Comparison of ENCODE assay signal across 8 cellular contexts in the genomic region with DNA sequence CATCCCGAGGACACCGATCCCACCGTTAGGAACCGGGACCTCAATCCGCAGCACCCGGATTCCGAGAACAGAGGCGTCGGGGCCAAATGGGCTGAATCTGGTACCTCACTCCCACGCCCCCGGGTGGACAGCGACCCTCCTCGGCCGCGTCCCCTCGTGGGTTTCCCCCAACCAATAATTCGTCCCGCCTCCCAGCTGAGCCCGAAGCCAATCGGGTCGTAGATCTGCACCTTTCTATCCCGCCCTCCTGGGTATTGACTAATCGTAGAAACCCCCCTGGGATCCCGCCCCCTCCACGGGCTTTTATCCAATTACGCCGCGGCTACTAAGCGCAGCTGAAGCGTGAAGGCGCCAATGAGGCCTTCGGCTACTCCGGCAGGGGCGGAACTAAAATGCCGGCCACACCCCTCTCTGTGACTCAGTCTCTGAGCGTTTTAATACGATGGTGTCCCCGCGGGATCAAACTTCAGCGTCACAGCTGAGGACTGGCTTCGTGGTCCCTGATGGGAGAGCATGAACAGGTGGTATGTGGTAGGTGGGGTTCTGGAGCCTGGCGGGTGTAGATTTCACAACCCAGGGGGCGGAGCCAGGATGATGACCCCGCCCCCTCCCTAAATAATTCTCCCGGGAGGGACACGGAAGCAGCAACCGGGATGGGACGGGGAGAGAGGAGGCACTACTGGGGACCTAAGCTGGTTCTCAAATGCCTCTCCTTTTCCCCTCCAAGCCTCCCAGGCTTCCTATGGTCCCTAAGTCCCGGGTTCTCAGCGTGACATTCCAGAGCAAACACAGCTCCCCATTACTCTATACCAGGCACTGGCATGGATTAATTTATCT. TPM values are rescaled to one million over a fixed set of nuclear protein-coding genes. Genes with fewer than 3 reads are reported as not detected.
A peak's percentile ranks its signal among the peaks of the same experiment; 100 is the strongest.
DNase-seq lines count a peak whose midpoint lies in the region; ATAC-seq, FAIRE-seq and TF ChIP-seq lines count a peak whose summit lies in the region.

Gene CCDC159 (plus strand): TSS at position 416 of the 837 bp plus-strand sequence. CDS start 88 bp downstream, at position 504.
Gene TMEM205 (minus strand): TSS at position 165 of the 837 bp plus-strand sequence. CDS start 649 bp downstream, outside the sequence.

- TF ChIP-seq POLR2A in HepG2 (IDR thresholded peaks at IDR 0.05; ENCODE audit: insufficient read depth in 1 of 2, low read depth in 2 of 2, low read length in 2 of 2) = peak in 1 of 2 experiments; percentile 57; a peak in 1 of 4 replicates

- CTCF ChIA-PET in HepG2 (lab: Yijun Ruan, JAX; ENCODE audit: low intra/inter-chr PET ratio, low total read pairs) = no interaction called here

- H3K4me1 ChIP-seq in CD4-positive, CD25-positive, alpha-beta regulatory T cell (ENCODE audit: control insufficient read depth, insufficient read depth, low read length, poor library complexity, severe bottlenecking) = peaks cover 21% of the 10 kb centered on the region
- H3K4me1 ChIP-seq in HepG2 (ENCODE audit: insufficient read depth, low read length) = peaks cover 37% of the 10 kb centered on the region

- H2AFZ ChIP-seq in HepG2 (ENCODE audit: low read length) = peak within 1 kb of the TSS; percentile 15

- FAIRE-seq in HepG2 (lab: Jason Lieb, UNC) = peak; percentile 95

- peak within 1 kb of the TSS; percentile 71 for H3K9ac ChIP-seq in HepG2 (ENCODE audit: insufficient read depth, low read depth, low read length)

- TF ChIP-seq CTCF in HepG2 (CRISPR knock-in tag; IDR thresholded peaks at IDR 0.05) = peak; percentile 58

- peaks cover 2% of the 10 kb centered on the region for H3K36me3 ChIP-seq in CD4-positive, CD25-positive, alpha-beta regulatory T cell (ENCODE audit: control insufficient read depth, insufficient read depth, low read length)
- H3K36me3 ChIP-seq in HepG2 (replicated peaks in 1 of 2; ENCODE audit: control insufficient read depth in 1 of 2, insufficient read depth in 2 of 2, low read length in 2 of 2) = no peaks in the 10 kb centered on the region

- no TSS peak for BruUV-seq in HepG2 (replicated peaks; lab: Mats Ljungman, UMichigan)

- intact Hi-C loops in HepG2 (cut with micrococcal nuclease; ENCODE audit: unreplicated experiment) = no loop called here

- H3K4me3 Mint-ChIP-seq in CD4-positive, CD25-positive, alpha-beta regulatory T cell = peak within 1 kb of the TSS; percentile 91 to 99 (median 99)

- peak within 1 kb of the TSS; percentile 91 to 98 (median 95) for H3K27ac Mint-ChIP-seq in CD4-positive, CD25-positive, alpha-beta regulatory T cell

- peaks cover 8% of the 10 kb centered on the region for H3K36me3 Mint-ChIP-seq in CD4-positive, CD25-positive, alpha-beta regulatory T cell

- POLR2A ChIA-PET in HepG2 (lab: Yijun Ruan, JAX) = interaction anchor here (0.8 to 4.8 kb wide), 11 partner anchors 9 to 203 kb away, joined by 3 to 68 read pairs (median 4); partner anchors contain the start of genes ODAD3, PRKCSH and SWSAP1

- H3K9me3 ChIP-seq in CD4-positive, CD25-positive, alpha-beta regulatory T cell (ENCODE audit: control insufficient read depth in 2 of 2, low read length in 2 of 2) = peaks cover 0 to 3% of the 10 kb centered on the region in 2 experiments
- no peaks in the 10 kb centered on the region for H3K9me3 ChIP-seq in HepG2 (ENCODE audit: low read length)

- peak within 1 kb of the TSS; percentile 84 for H3K27ac ChIP-seq in CD4-positive, CD25-positive, alpha-beta regulatory T cell (ENCODE audit: insufficient read depth, low read length, poor library complexity, severe bottlenecking)
- H3K27ac ChIP-seq in HepG2 (ENCODE audit: extremely low read length, insufficient read depth, low read length) = peak within 1 kb of the TSS; percentile 32

- no peaks in the 10 kb centered on the region for H3K27me3 ChIP-seq in CD4-positive, CD25-positive, alpha-beta regulatory T cell (ENCODE audit: control insufficient read depth, insufficient read depth, low read length)
- no peaks in the 10 kb centered on the region for H3K27me3 ChIP-seq in HepG2 (ENCODE audit: control insufficient read depth in 1 of 2, insufficient read depth in 2 of 2, low read length in 2 of 2)

- WGBS in HepG2 (ENCODE audit: low lambda C conversion rate) = 0% methylated on average over 12 of the region's 50 CpGs

- peak within 1 kb of the TSS; percentile 97 for H3K4me3 ChIP-seq in CD4-positive, CD25-positive, alpha-beta regulatory T cell (ENCODE audit: low read depth, low read length)
- peak within 1 kb of the TSS; percentile 65 to 88 (median 83) for H3K4me3 ChIP-seq in HepG2 (replicated peaks in 1 of 3; ENCODE audit: insufficient read depth in 1 of 3, low read depth in 2 of 3, low read length in 3 of 3)

- no peaks in the 10 kb centered on the region for H3K79me2 ChIP-seq in HepG2 (ENCODE audit: insufficient read depth, low read length)

- in situ Hi-C loops in HepG2 (cut with HindIII; ENCODE audit: extremely low pct_ligation_motif_present, low pct_unique_long_range_greater_than_20kb) = no loop called here

- peaks cover 4% of the 10 kb centered on the region for H3K27me3 Mint-ChIP-seq in CD4-positive, CD25-positive, alpha-beta regulatory T cell

- TF ChIP-seq EP300 in HepG2 (IDR thresholded peaks at IDR 0.05; ENCODE audit: low read depth in 2 of 2, low read length in 2 of 2) (no peak), HepG2 (CRISPR knock-in tag; IDR thresholded peaks at IDR 0.05; ENCODE audit: borderline replicate concordance) (no peak)

- no peaks in the 10 kb centered on the region for H3K9me3 Mint-ChIP-seq in CD4-positive, CD25-positive, alpha-beta regulatory T cell

- no peaks in the 10 kb centered on the region for H4K20me1 ChIP-seq in HepG2 (ENCODE audit: insufficient read depth, low read length)

- peak; percentile 97 for ATAC-seq in CD4-positive, CD25-positive, alpha-beta regulatory T cell (ENCODE audit: low read depth in 2 of 2)
- ATAC-seq in GM19395 (IDR thresholded peaks at IDR 0.05; ENCODE audit: unreplicated experiment) = peak; percentile 87
- peak; percentile 86 for ATAC-seq in HG03565 (IDR thresholded peaks at IDR 0.05; ENCODE audit: unreplicated experiment)
- ATAC-seq in HepG2 = peak; percentile 89

- TF ChIP-seq RAD21 in HepG2 (CRISPR knock-in tag; IDR thresholded peaks at IDR 0.05) = no peak

- peaks cover 0 to 39% (median 15%) of the 10 kb centered on the region in 4 donors for H3K4me1 Mint-ChIP-seq in CD4-positive, CD25-positive, alpha-beta regulatory T cell

- DNase-seq in CD4-positive, CD25-positive, alpha-beta regulatory T cell = peak; percentile 98 to 99 (median 99)
- DNase-seq in NCI-H774 (lab: John Stamatoyannopoulos, UW) = peak; percentile 99
- DNase-seq in activated CD4-positive, alpha-beta T cell treated with anti-CD3 and anti-CD28 coated beads, Interleukin-2, amount 50 U/mL, for 48 hours = peak; percentile 99
- DNase-seq in dermis microvascular lymphatic vessel endothelial cell (ENCODE audit: low read depth in 2 of 2) = peak; percentile 98 to 99
- peak; percentile 97 for DNase-seq in HepG2 (ENCODE audit: low spot score)
- peak; percentile 97 for DNase-seq in stimulated activated CD4-positive, alpha-beta T cell treated with anti-CD3 and anti-CD28 coated beads, Interleukin-4, amount 100 ng/mL, for 1 hour

- H3K4me2 ChIP-seq in HepG2 (ENCODE audit: low read depth, low read length) = peak within 1 kb of the TSS; percentile 86

RNA-seq across cellular contexts. Expression of gene CCDC159, which starts in this region (rescaled TPM):
- 66.5 TPM for total RNA-seq in CD4-positive, CD25-positive, alpha-beta regulatory T cell
- 10 to 100 TPM; 18.7 to 23.1 (median 21.7) TPM for polyA plus RNA-seq in CD4-positive, CD25-positive, alpha-beta regulatory T cell
- total RNA-seq in dermis microvascular lymphatic vessel endothelial cell (3.9 and 7.0 TPM in 2 replicates), HepG2 (2016; rRNA removed; fragmentation: Illumina TruSeq; extraction: Trizol) (1.2 and 1.7 TPM in 2 replicates)
- 0.81 and 0.88 TPM in 2 replicates for total RNA-seq in HepG2 (2016; cell fraction: cytosol; rRNA removed; fragmentation: Illumina TruSeq; extraction: Trizol; ENCODE audit: low read depth)
- 0.82 and 1.3 TPM in 2 replicates for total RNA-seq in HepG2 (2016; cell fraction: insoluble cytoplasmic fraction; rRNA removed; fragmentation: Illumina TruSeq; extraction: Trizol)
- 1.4 and 1.9 TPM in 2 replicates for total RNA-seq in HepG2 (2016; cell fraction: membrane; rRNA removed; fragmentation: Illumina TruSeq; extraction: Trizol)
- 2.7 and 4.7 TPM in 2 replicates for total RNA-seq in HepG2 (2016; cell fraction: nucleus; rRNA removed; fragmentation: Illumina TruSeq; extraction: Trizol)
- 6.3 and 9.1 TPM in 2 replicates for polyA plus RNA-seq in HepG2 (2011; rRNA removed)
- 2.8 and 3.3 TPM in 2 replicates for polyA plus RNA-seq in HepG2 (2011; cell fraction: cytosol; rRNA removed)
- polyA plus RNA-seq in HepG2 (2011; cell fraction: nucleus; rRNA removed) = 44.4 and 50.4 TPM in 2 replicates
- 4.5 and 6.5 TPM in 2 replicates for polyA plus RNA-seq in HepG2 (2012)
- 1.7 and 2.1 TPM in 2 replicates for polyA plus RNA-seq in HepG2 (2016; cell fraction: cytosol; fragmentation: Illumina TruSeq; extraction: Trizol; ENCODE audit: low read depth)
- 2.2 TPM in 2 replicates for polyA plus RNA-seq in HepG2 (2016; cell fraction: insoluble cytoplasmic fraction; fragmentation: Illumina TruSeq; extraction: Trizol; ENCODE audit: low read depth)
- polyA plus RNA-seq in HepG2 (2016; cell fraction: membrane; fragmentation: Illumina TruSeq; extraction: Trizol; ENCODE audit: low read depth) = 1.5 and 2.1 TPM in 2 replicates
- polyA plus RNA-seq in HepG2 (2016; cell fraction: nucleus; fragmentation: Illumina TruSeq; extraction: Trizol; ENCODE audit: insufficient read depth, low read depth) = 8.6 and 11.0 TPM in 2 replicates
- 2.6 and 3.3 TPM in 2 replicates for polyA minus RNA-seq in HepG2 (2011; rRNA and poly(A)+ RNA removed; ENCODE audit: low replicate concordance)
- polyA minus RNA-seq in HepG2 (2011; cell fraction: cytosol; rRNA and poly(A)+ RNA removed) = 0.97 TPM in 1 of 2 replicates, not detected in the other
- 7.0 and 7.8 TPM in 2 replicates for polyA minus RNA-seq in HepG2 (2011; cell fraction: nucleus; rRNA and poly(A)+ RNA removed)

RNA-seq across cellular contexts. Expression of gene TMEM205, which starts in this region (rescaled TPM):
- total RNA-seq in CD4-positive, CD25-positive, alpha-beta regulatory T cell = 24.0 TPM
- 10 to 100 TPM; 69.0 to 88.3 (median 73.8) TPM for polyA plus RNA-seq in CD4-positive, CD25-positive, alpha-beta regulatory T cell
- total RNA-seq in dermis microvascular lymphatic vessel endothelial cell (77.7 and 127 TPM in 2 replicates), HepG2 (2016; rRNA removed; fragmentation: Illumina TruSeq; extraction: Trizol) (22.8 and 45.5 TPM in 2 replicates)
- 23.9 and 36.8 TPM in 2 replicates for total RNA-seq in HepG2 (2016; cell fraction: cytosol; rRNA removed; fragmentation: Illumina TruSeq; extraction: Trizol; ENCODE audit: low read depth)
- 26.6 and 43.5 TPM in 2 replicates for total RNA-seq in HepG2 (2016; cell fraction: insoluble cytoplasmic fraction; rRNA removed; fragmentation: Illumina TruSeq; extraction: Trizol)
- 20.5 and 27.0 TPM in 2 replicates for total RNA-seq in HepG2 (2016; cell fraction: membrane; rRNA removed; fragmentation: Illumina TruSeq; extraction: Trizol)
- 40.9 and 45.4 TPM in 2 replicates for total RNA-seq in HepG2 (2016; cell fraction: nucleus; rRNA removed; fragmentation: Illumina TruSeq; extraction: Trizol)
- polyA plus RNA-seq in HepG2 (2011; rRNA removed) = 98.7 and 119 TPM in 2 replicates
- polyA plus RNA-seq in HepG2 (2011; cell fraction: cytosol; rRNA removed) = 206 and 218 TPM in 2 replicates
- polyA plus RNA-seq in HepG2 (2011; cell fraction: nucleus; rRNA removed) = 131 and 158 TPM in 2 replicates
- 57.4 and 59.1 TPM in 2 replicates for polyA plus RNA-seq in HepG2 (2012)
- polyA plus RNA-seq in HepG2 (2016; cell fraction: cytosol; fragmentation: Illumina TruSeq; extraction: Trizol; ENCODE audit: low read depth) = 31.8 and 38.8 TPM in 2 replicates
- 33.6 and 35.9 TPM in 2 replicates for polyA plus RNA-seq in HepG2 (2016; cell fraction: insoluble cytoplasmic fraction; fragmentation: Illumina TruSeq; extraction: Trizol; ENCODE audit: low read depth)
- 24.0 and 30.5 TPM in 2 replicates for polyA plus RNA-seq in HepG2 (2016; cell fraction: membrane; fragmentation: Illumina TruSeq; extraction: Trizol; ENCODE audit: low read depth)
- polyA plus RNA-seq in HepG2 (2016; cell fraction: nucleus; fragmentation: Illumina TruSeq; extraction: Trizol; ENCODE audit: insufficient read depth, low read depth) = 71.8 and 88.8 TPM in 2 replicates
- polyA minus RNA-seq in HepG2 (2011; rRNA and poly(A)+ RNA removed; ENCODE audit: low replicate concordance) = 48.8 and 93.8 TPM in 2 replicates
- polyA minus RNA-seq in HepG2 (2011; cell fraction: cytosol; rRNA and poly(A)+ RNA removed) = 25.0 and 36.6 TPM in 2 replicates
- polyA minus RNA-seq in HepG2 (2011; cell fraction: nucleus; rRNA and poly(A)+ RNA removed) = 8.2 and 12.7 TPM in 2 replicates

Comparison
In these comparisons a context has a peak if more than half of its experiments do, and no peak if none do; other contexts are left out.
1. Peak in every context shown above with its lines: DNase-seq, ATAC-seq, H3K4me3 ChIP-seq and H3K27ac ChIP-seq.